ENCODE assay signal across 26 cellular contexts in the genomic region with DNA sequence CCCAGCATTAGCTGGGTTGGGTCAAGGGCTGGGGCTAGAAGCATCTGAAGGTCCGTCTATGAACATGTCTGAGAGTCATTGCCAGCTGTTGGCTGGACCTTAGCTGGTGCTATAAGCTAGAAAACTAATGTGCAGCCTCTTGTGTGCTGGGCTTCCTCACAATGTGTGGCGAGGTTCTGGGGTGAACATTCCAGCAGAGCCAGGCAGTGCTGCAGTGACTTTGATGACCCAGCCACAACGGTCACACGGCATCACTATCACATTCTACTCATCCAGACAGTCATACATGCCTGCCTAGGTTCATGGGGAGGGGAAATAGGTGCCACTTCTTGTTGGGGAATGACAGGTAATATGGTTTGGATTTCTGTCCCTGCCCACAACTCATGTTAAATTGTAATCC.
DNase-seq lines count a peak whose midpoint lies in the region; ATAC-seq and TF ChIP-seq lines count a peak whose summit lies in the region.
"Had no signal": no experiment of that assay in that cellular context is flagged by ENCODE, and none has a peak within 500 bp of the region (broad histone marks: within the 10 kb centered on the region; RNA-seq: fewer than 3 reads in every experiment).

No MANE protein-coding gene starts in this region.

- intact Hi-C loops in Right ventricle myocardium superior (cut with DNase I) (no loop called here), lower leg skin (cut with DNase I; ENCODE audit: low total_unique reads) (no loop called here)

- DNase-seq in right atrium auricular region (ENCODE audit: low spot score): peak; percentile 47
- no peak for DNase-seq in Right ventricle myocardium superior
- DNase-seq in ecto neural progenitor cell (ENCODE audit: low spot score): peak; percentile 19
- DNase-seq in lower leg skin (ENCODE audit: low spot score in 2 of 2): peak; percentile 3 to 53
- peak; percentile 53 for DNase-seq in osteocyte (ENCODE audit: extremely low spot score, unreplicated experiment)
- DNase-seq in NCI-H526 treated with DMSO at 0.1 percent for 48 hours (lab: John Stamatoyannopoulos, UW): no peak
- DNase-seq in left lobe of liver (ENCODE audit: low spot score): no peak
- DNase-seq: 8988T; ACHN; BE2C; C1 segment of cervical spinal cord; CD4-positive, alpha-beta memory T cell; CD4-positive, CD25-positive, alpha-beta regulatory T cell; CD8-positive, alpha-beta memory T cell; COR-L47; DMS 273 treated with DMSO at 0.1 percent for 48 hours; DMS153; DMS53; DMS79; DND-41; EL; GDM1 had no signal

- no peaks in the 10 kb centered on the region for H3K27me3 ChIP-seq in right atrium auricular region
- H3K27me3 ChIP-seq: BE2C, BLaER1 had no signal

- H3K27me3 Mint-ChIP-seq in osteocyte (ENCODE audit: unreplicated experiment): peaks cover 24% of the 10 kb centered on the region

- H3K4me3 ChIP-seq in right atrium auricular region (no peak overlapping the region), lower leg skin (ENCODE audit: low read depth, poor library complexity, severe bottlenecking) (no peak overlapping the region)
- H3K4me3 ChIP-seq: BLaER1, GM12878 had no signal

- peaks cover 0 to 20% of the 10 kb centered on the region in 2 donors for H3K4me1 ChIP-seq in right atrium auricular region
- H3K4me1 ChIP-seq: BE2C had no signal

- H3K36me3 ChIP-seq in right atrium auricular region: no peaks in the 10 kb centered on the region
- H3K36me3 ChIP-seq: BE2C, BLaER1 had no signal

- 70 to 79% methylated on average over 4 of the region's 4 CpGs for WGBS in lower leg skin, 2 donors

- TF ChIP-seq POLR2A in lower leg skin (IDR thresholded peaks at IDR 0.05): no peak

- peaks cover 16% of the 10 kb centered on the region for H3K4me1 Mint-ChIP-seq in osteocyte (ENCODE audit: unreplicated experiment)
- H3K4me1 Mint-ChIP-seq: CD4-positive, alpha-beta memory T cell; CD4-positive, CD25-positive, alpha-beta regulatory T cell; CD8-positive, alpha-beta memory T cell had no signal

- no peaks in the 10 kb centered on the region for H3K9me3 Mint-ChIP-seq in osteocyte (ENCODE audit: unreplicated experiment)

- ATAC-seq in Right ventricle myocardium superior (ENCODE audit: poor library complexity): no peak
- no peak for ATAC-seq in esophagus mucosa
- no peak for ATAC-seq in left lobe of liver
- ATAC-seq: GM12878 had no signal

- H3K4me3 Mint-ChIP-seq in osteocyte (ENCODE audit: unreplicated experiment): no peak overlapping the region
- H3K4me3 Mint-ChIP-seq: CD14-positive monocyte; CD4-positive, alpha-beta memory T cell; CD4-positive, CD25-positive, alpha-beta regulatory T cell; CD8-positive, alpha-beta memory T cell had no signal

- H3K27ac Mint-ChIP-seq in osteocyte (ENCODE audit: unreplicated experiment): no peak overlapping the region
- H3K27ac Mint-ChIP-seq: CD14-positive monocyte; CD4-positive, alpha-beta memory T cell; CD4-positive, CD25-positive, alpha-beta regulatory T cell; CD8-positive, alpha-beta memory T cell had no signal

- no peak for TF ChIP-seq CTCF in right atrium auricular region (IDR thresholded peaks at IDR 0.05)
- no peak for TF ChIP-seq CTCF in lower leg skin (IDR thresholded peaks at IDR 0.05)
- TF ChIP-seq CTCF in osteocyte (IDR thresholded peaks at IDR 0.05): no peak

- H3K27ac ChIP-seq in right atrium auricular region: no peak overlapping the region
- H3K27ac ChIP-seq: BLaER1 had no signal

- peaks cover 0 to 5% of the 10 kb centered on the region in 2 donors for H3K9me3 ChIP-seq in right atrium auricular region
- H3K9me3 ChIP-seq: BE2C, BLaER1 had no signal

- H3K36me3 Mint-ChIP-seq in osteocyte (ENCODE audit: unreplicated experiment): no peaks in the 10 kb centered on the region
- H3K36me3 Mint-ChIP-seq: CD14-positive monocyte; CD4-positive, alpha-beta memory T cell; CD4-positive, CD25-positive, alpha-beta regulatory T cell; CD8-positive, alpha-beta memory T cell had no signal

Comparison
In these comparisons a context has a peak if more than half of its experiments do, and no peak if none do; other contexts are left out.
1. DNase-seq: peak in right atrium auricular region (single experiment), ecto neural progenitor cell (single experiment), lower leg skin (2 of 2) and osteocyte (single experiment); none in Right ventricle myocardium superior (single experiment), NCI-H526 treated with DMSO at 0.1 percent for 48 hours (single experiment) and left lobe of liver (single experiment).